Comparison of ENCODE assay signal across 16 cellular contexts in genomic region chr12:106861984-106862894, GRCh38.
DNase-seq lines count a peak whose midpoint lies in the region; ATAC-seq and TF ChIP-seq lines count a peak whose summit lies in the region.
"Had no signal": no experiment of that assay in that cellular context is flagged by ENCODE, and none has a peak within 500 bp of the region (broad histone marks: within the 10 kb centered on the region; RNA-seq: fewer than 3 reads in every experiment).

No MANE protein-coding gene starts in this region.

- H3K9me3 ChIP-seq in GM23248 (ENCODE audit: low read depth) (no peaks in the 10 kb centered on the region), adipocyte (ENCODE audit: control insufficient read depth, low read length) (no peaks in the 10 kb centered on the region)

- peak overlapping the region; percentile 73 for H3K27ac ChIP-seq in GM23248
- no peak overlapping the region for H3K27ac ChIP-seq in foreskin keratinocyte

- H4K20me1 ChIP-seq in GM23248 (ENCODE audit: insufficient read depth) = no peaks in the 10 kb centered on the region

- ATAC-seq in foreskin keratinocyte = peak; percentile 52
- ATAC-seq in GM19397 (IDR thresholded peaks at IDR 0.05; ENCODE audit: unreplicated experiment) = no peak
- ATAC-seq: activated naive CD4-positive, alpha-beta T cell treated with anti-CD3 and anti-CD28 coated beads, Interleukin-2, amount 50 U/mL, for 72 hours had no signal

- peak overlapping the region; percentile 33 for H3K4me2 ChIP-seq in GM23248 (ENCODE audit: unreplicated experiment)

- H3K4me3 ChIP-seq in AG04449 (ENCODE audit: low read depth, low read length) = no peak overlapping the region
- H3K4me3 ChIP-seq in GM23248 = no peak overlapping the region
- H3K4me3 ChIP-seq in adipocyte (ENCODE audit: low read length) = no peak overlapping the region

- H3K27me3 ChIP-seq in GM23248 (replicated peaks; ENCODE audit: insufficient read depth) (no peaks in the 10 kb centered on the region), adipocyte (replicated peaks; ENCODE audit: control insufficient read depth, insufficient read depth, low read length) (no peaks in the 10 kb centered on the region), foreskin keratinocyte (no peaks in the 10 kb centered on the region)

- no peak overlapping the region for H2AFZ ChIP-seq in GM23248

- H3K36me3 ChIP-seq in GM23248 (ENCODE audit: low read depth) (no peaks in the 10 kb centered on the region; the same call in 1 of the 2 replicates), adipocyte (ENCODE audit: control insufficient read depth, insufficient read depth, low read length, severe bottlenecking) (peaks cover 8% of the 10 kb centered on the region)

- TF ChIP-seq CTCF in AG04449 (IDR thresholded peaks at IDR 0.05; ENCODE audit: insufficient read depth, low read length, missing control alignments) (no peak), foreskin keratinocyte (conservative IDR thresholded peaks at IDR 0.05) (no peak)

- POLR2A ChIA-PET in AG04449 (lab: Yijun Ruan, JAX) = no interaction called here

- H3K9ac ChIP-seq in GM23248 (no peak overlapping the region), adipocyte (ENCODE audit: low read length) (no peak overlapping the region)

- peaks cover 18% of the 10 kb centered on the region for H3F3A ChIP-seq in GM23248 (ENCODE audit: insufficient read depth)

- CTCF ChIA-PET in AG04449 (lab: Yijun Ruan, JAX) = interaction anchor here (0.9 to 1.4 kb wide), 3 partner anchors 20 to 58 kb away, joined by 3 to 4 read pairs (median 3); no protein-coding TSS in a partner anchor

- H3K79me2 ChIP-seq in GM23248 (ENCODE audit: insufficient read depth) = peaks cover 7% of the 10 kb centered on the region; the same call in 1 of the 2 replicates

- no peaks in the 10 kb centered on the region for H3K9me2 ChIP-seq in GM23248 (ENCODE audit: insufficient read depth)

- in situ Hi-C loops in GM23248 (cut with MboI) = no loop called here

- DNase-seq in AG04449 (ENCODE audit: low read depth, low spot score) (peak; percentile 65), GM23248 (peak; percentile 91), adipocyte (ENCODE audit: low read depth) (peak; percentile 95), foreskin keratinocyte (peak; percentile 18 to 57), NCI-H510A (lab: John Stamatoyannopoulos, UW) (no peak)
- no peak for DNase-seq in stimulated activated CD4-positive, alpha-beta T cell treated with anti-CD3 and anti-CD28 coated beads, Interleukin-4, amount 100 ng/mL, for 1 hour
- DNase-seq in stimulated activated CD4-positive, alpha-beta T cell treated with anti-CD3 and anti-CD28 coated beads, Interleukin-12 subunit alpha, Interleukin-12 subunit beta, amount 100 ng/mL, for 4 hours = no peak
- DNase-seq: CD8-positive, alpha-beta memory T cell; hypothalamus; midbrain; NCI-H2107; RPMI8226; stimulated activated CD4-positive, alpha-beta T cell treated with anti-CD3 and anti-CD28 coated beads, Interleukin-4, amount 100 ng/mL, for 24 hours; stimulated activated naive CD4-positive, alpha-beta T cell treated with Interleukin-2 at 50 U/mL for 16 hours had no signal

- H3K4me1 ChIP-seq in GM23248 (ENCODE audit: insufficient read depth) (peaks cover 18% of the 10 kb centered on the region), adipocyte (ENCODE audit: control insufficient read depth, insufficient read depth, low read length) (peaks cover 21% of the 10 kb centered on the region), foreskin keratinocyte (no peaks in the 10 kb centered on the region)

- 91 to 93% methylated on average over 3 of the region's 3 CpGs for WGBS in GM23248 (ENCODE audit: low coverage in 1 of 2, low lambda C conversion rate in 2 of 2, missing lambda C conversion rate in 2 of 2), 2 experiments

Comparison
In these comparisons a context has a peak if more than half of its experiments do, and no peak if none do; other contexts are left out.
1. DNase-seq: peak in AG04449 (single experiment), GM23248 (single experiment), adipocyte (single experiment) and foreskin keratinocyte (2 of 2); none in stimulated activated CD4-positive, alpha-beta T cell treated with anti-CD3 and anti-CD28 coated beads, Interleukin-4, amount 100 ng/mL, for 1 hour (single experiment), stimulated activated CD4-positive, alpha-beta T cell treated with anti-CD3 and anti-CD28 coated beads, Interleukin-12 subunit alpha, Interleukin-12 subunit beta, amount 100 ng/mL, for 4 hours (single experiment) and NCI-H510A (single experiment).